Comparison of ENCODE assay signal across 25 cellular contexts in genomic region chr4:123072060-123072459, GRCh38.
DNase-seq lines count a peak whose midpoint lies in the region; ATAC-seq and TF ChIP-seq lines count a peak whose summit lies in the region.
"Had no signal": no experiment of that assay in that cellular context is flagged by ENCODE, and none has a peak within 500 bp of the region (broad histone marks: within the 10 kb centered on the region; RNA-seq: fewer than 3 reads in every experiment).

No MANE protein-coding gene starts in this region.

- no peaks in the 10 kb centered on the region for H3K27me3 ChIP-seq in foreskin keratinocyte
- H3K27me3 ChIP-seq: BE2C, BLaER1 had no signal

- H3K27ac Mint-ChIP-seq in WTC11 = peak overlapping the region; percentile 53; the same call in 1 of the 2 replicates
- H3K27ac Mint-ChIP-seq: CD14-positive monocyte; CD4-positive, alpha-beta memory T cell; CD4-positive, CD25-positive, alpha-beta regulatory T cell; CD8-positive, alpha-beta memory T cell had no signal

- H3K9me3 Mint-ChIP-seq in WTC11 = no peaks in the 10 kb centered on the region
- H3K9me3 Mint-ChIP-seq: CD4-positive, alpha-beta memory T cell; CD8-positive, alpha-beta memory T cell had no signal

- no peaks in the 10 kb centered on the region for H3K4me1 Mint-ChIP-seq in WTC11
- H3K4me1 Mint-ChIP-seq: CD14-positive monocyte; CD4-positive, alpha-beta memory T cell; CD4-positive, CD25-positive, alpha-beta regulatory T cell; CD8-positive, alpha-beta memory T cell had no signal

- DNase-seq in NCI-H146 (lab: John Stamatoyannopoulos, UW) (peak; percentile 7), NCI-H146 treated with DMSO at 0.1 percent for 48 hours (lab: John Stamatoyannopoulos, UW; ENCODE audit: unreplicated experiment) (no peak), WTC11 (ENCODE audit: low spot score) (no peak), epithelial cell of esophagus (ENCODE audit: low read depth) (peak; percentile 45), foreskin keratinocyte (no peak), AG20443 (ENCODE audit: low spot score) (no peak)
- DNase-seq: BE2C; C1 segment of cervical spinal cord; CD4-positive, alpha-beta memory T cell; CD4-positive, CD25-positive, alpha-beta regulatory T cell; CD8-positive, alpha-beta memory T cell; COR-L47; DMS 273 treated with DMSO at 0.1 percent for 48 hours; DMS153; DMS53; DMS79; DND-41; EL; GDM1 had no signal

- no peak overlapping the region for H3K4me3 ChIP-seq in epithelial cell of esophagus (ENCODE audit: low read length)
- H3K4me3 ChIP-seq: A549, BLaER1 had no signal

- POLR2A ChIA-PET in WTC11 (lab: Charles Lee) = no interaction called here

- no peak overlapping the region for H3K27ac ChIP-seq in foreskin keratinocyte
- H3K27ac ChIP-seq: 22Rv1, A549, BLaER1 had no signal

- no peak overlapping the region for H3K4me3 Mint-ChIP-seq in WTC11
- H3K4me3 Mint-ChIP-seq: CD14-positive monocyte; CD4-positive, alpha-beta memory T cell; CD4-positive, CD25-positive, alpha-beta regulatory T cell; CD8-positive, alpha-beta memory T cell had no signal

- no peak for ATAC-seq in WTC11
- ATAC-seq in foreskin keratinocyte = peak; percentile 25
- no peak for ATAC-seq in HG03196 (IDR thresholded peaks at IDR 0.05; ENCODE audit: unreplicated experiment)
- ATAC-seq in HG03565 (IDR thresholded peaks at IDR 0.05; ENCODE audit: unreplicated experiment) = no peak
- ATAC-seq: A549 had no signal

- CTCF ChIA-PET in WTC11 (lab: Charles Lee) = no interaction called here

- no peaks in the 10 kb centered on the region for H3K36me3 Mint-ChIP-seq in WTC11
- H3K36me3 Mint-ChIP-seq: CD14-positive monocyte; CD4-positive, CD25-positive, alpha-beta regulatory T cell had no signal

- TF ChIP-seq CTCF in WTC11 (IDR thresholded peaks at IDR 0.05) (no peak), epithelial cell of esophagus (IDR thresholded peaks at IDR 0.05; ENCODE audit: insufficient read depth, low read depth, low read length, missing control alignments) (no peak), foreskin keratinocyte (conservative IDR thresholded peaks at IDR 0.05) (no peak)

- H3K27me3 Mint-ChIP-seq in WTC11 (ENCODE audit: low read depth) = no peaks in the 10 kb centered on the region
- H3K27me3 Mint-ChIP-seq: CD4-positive, alpha-beta memory T cell; CD4-positive, CD25-positive, alpha-beta regulatory T cell; CD8-positive, alpha-beta memory T cell had no signal

- no peaks in the 10 kb centered on the region for H3K4me1 ChIP-seq in foreskin keratinocyte
- H3K4me1 ChIP-seq: A549, BE2C, BLaER1 had no signal

TF ChIP-seq in WTC11, 78 proteins besides CTCF, POLR2A, EP300 and RAD21 (continues in another document):
- TF ChIP-seq ZNF232 (CRISPR knock-in tag; IDR thresholded peaks at IDR 0.05) (no peak), E2F4 (CRISPR knock-in tag; IDR thresholded peaks at IDR 0.05; ENCODE audit: borderline replicate concordance, low read depth) (no peak), ZNF263 (CRISPR knock-in tag; IDR thresholded peaks at IDR 0.05; ENCODE audit: low read depth) (no peak), ZNF512 (CRISPR knock-in tag; IDR thresholded peaks at IDR 0.05; ENCODE audit: borderline replicate concordance) (no peak), GRHL2 (CRISPR knock-in tag; IDR thresholded peaks at IDR 0.05; ENCODE audit: insufficient replicate concordance, severe bottlenecking) (no peak), MAX (CRISPR knock-in tag; IDR thresholded peaks at IDR 0.05) (no peak), ZNF219 (CRISPR knock-in tag; IDR thresholded peaks at IDR 0.05; ENCODE audit: borderline replicate concordance) (no peak), AR (CRISPR knock-in tag; IDR thresholded peaks at IDR 0.05) (no peak), FOXP1 (CRISPR knock-in tag; IDR thresholded peaks at IDR 0.05; ENCODE audit: borderline replicate concordance) (no peak), OVOL2 (CRISPR knock-in tag; IDR thresholded peaks at IDR 0.05; ENCODE audit: borderline replicate concordance) (no peak), PRRX2 (CRISPR knock-in tag; IDR thresholded peaks at IDR 0.05) (no peak), ZNF671 (CRISPR knock-in tag; IDR thresholded peaks at IDR 0.05) (no peak), FOXJ3 (CRISPR knock-in tag; IDR thresholded peaks at IDR 0.05; ENCODE audit: borderline replicate concordance) (no peak), ZMAT4 (CRISPR knock-in tag; IDR thresholded peaks at IDR 0.05) (no peak), E2F1 (CRISPR knock-in tag; IDR thresholded peaks at IDR 0.05) (no peak), IRF1 (CRISPR knock-in tag; IDR thresholded peaks at IDR 0.05) (no peak), ZSCAN18 (CRISPR knock-in tag; IDR thresholded peaks at IDR 0.05) (no peak)

Comparison
In these comparisons a context has a peak if more than half of its experiments do, and no peak if none do; other contexts are left out.
1. DNase-seq: peak in NCI-H146 (single experiment) and epithelial cell of esophagus (single experiment); none in NCI-H146 treated with DMSO at 0.1 percent for 48 hours (single experiment), WTC11 (single experiment), foreskin keratinocyte (0 of 2) and AG20443 (single experiment).